2 cellular contexts compared by ENCODE assay signal in genomic region chr7:18177815-18178660, GRCh38.
TF ChIP-seq lines count a peak whose summit lies in the region.

No MANE protein-coding gene starts in this region.

TF ChIP-seq in HepG2, 621 proteins besides CTCF, POLR2A, EP300 and RAD21 (continued from another document and continues in another):
- TF ChIP-seq ZHX2 (IDR thresholded peaks at IDR 0.05; ENCODE audit: low read depth) = no peak
- no peak for TF ChIP-seq ZHX2 (CRISPR knock-in tag; IDR thresholded peaks at IDR 0.05; ENCODE audit: borderline replicate concordance)
- no peak for TF ChIP-seq ZNF329 (CRISPR knock-in tag; IDR thresholded peaks at IDR 0.05; ENCODE audit: low read depth)
- TF ChIP-seq BORCS8-MEF2B (CRISPR knock-in tag; IDR thresholded peaks at IDR 0.05) = no peak
- no peak for TF ChIP-seq MED1 (CRISPR knock-in tag; IDR thresholded peaks at IDR 0.05)
- peak; percentile 60 for TF ChIP-seq HNRNPK (IDR thresholded peaks at IDR 0.05; ENCODE audit: low read depth, low read length, poor library complexity, severe bottlenecking)
- TF ChIP-seq MTF2 (CRISPR knock-in tag; IDR thresholded peaks at IDR 0.05; ENCODE audit: borderline replicate concordance) = no peak
- no peak for TF ChIP-seq BRCA1 (CRISPR knock-in tag; IDR thresholded peaks at IDR 0.05)
- TF ChIP-seq FOXO1 (CRISPR knock-in tag; IDR thresholded peaks at IDR 0.05) = no peak
- TF ChIP-seq ATF1 (CRISPR knock-in tag; IDR thresholded peaks at IDR 0.05) = no peak
- TF ChIP-seq FOSL2 (CRISPR knock-in tag; IDR thresholded peaks at IDR 0.05) = peak; percentile 60
- TF ChIP-seq STAG1 (CRISPR knock-in tag; IDR thresholded peaks at IDR 0.05) = no peak
- TF ChIP-seq ZNF749 (CRISPR knock-in tag; IDR thresholded peaks at IDR 0.05; ENCODE audit: borderline replicate concordance) = no peak
- 0 out of 2 replicates have a peak, but pooled peaks have one; percentile 10 for TF ChIP-seq ZNF644 (CRISPR knock-in tag; IDR thresholded peaks at IDR 0.05; ENCODE audit: low read depth)
- no peak for TF ChIP-seq ZEB1 (IDR thresholded peaks at IDR 0.05; ENCODE audit: insufficient replicate concordance, low read depth)
- no peak for TF ChIP-seq STAT6 (CRISPR knock-in tag; IDR thresholded peaks at IDR 0.05; ENCODE audit: borderline replicate concordance)
- no peak for TF ChIP-seq FOXP1 (IDR thresholded peaks at IDR 0.05)
- TF ChIP-seq FOXP1 (CRISPR knock-in tag; IDR thresholded peaks at IDR 0.05) = 0 out of 2 replicates have a peak, but pooled peaks have one; percentile 35
- no peak for TF ChIP-seq ZSCAN31 (CRISPR knock-in tag; IDR thresholded peaks at IDR 0.05; ENCODE audit: low read depth)
- TF ChIP-seq TEF (CRISPR knock-in tag; IDR thresholded peaks at IDR 0.05) = no peak
- no peak for TF ChIP-seq KDM2A (CRISPR knock-in tag; IDR thresholded peaks at IDR 0.05; ENCODE audit: borderline replicate concordance, low read depth)
- no peak for TF ChIP-seq CCAR2 (optimal IDR thresholded peaks at IDR 0.05; ENCODE audit: low read depth, low read length)
- TF ChIP-seq SALL1 (CRISPR knock-in tag; IDR thresholded peaks at IDR 0.05) = no peak
- TF ChIP-seq GATAD2A (CRISPR knock-in tag; IDR thresholded peaks at IDR 0.05) = peak; percentile 16; the same call in 1 of the 2 replicates

TF ChIP-seq in WTC11, 78 proteins besides CTCF, POLR2A, EP300 and RAD21 (continued from another document):
- TF ChIP-seq ZNF425 (CRISPR knock-in tag; conservative IDR thresholded peaks at IDR 0.05) = no peak
- no peak for TF ChIP-seq ZNF263 (CRISPR knock-in tag; IDR thresholded peaks at IDR 0.05; ENCODE audit: low read depth)
- no peak for TF ChIP-seq IRF1 (CRISPR knock-in tag; IDR thresholded peaks at IDR 0.05)
- no peak for TF ChIP-seq ZNF219 (CRISPR knock-in tag; IDR thresholded peaks at IDR 0.05; ENCODE audit: borderline replicate concordance)
